Comparison of ENCODE assay signal across 29 cellular contexts in genomic region chr16:58639836-58640235, GRCh38.
"Had no signal": no experiment of that assay in that cellular context is flagged by ENCODE, and none has a peak within 500 bp of the region (broad histone marks: within the 10 kb centered on the region; RNA-seq: fewer than 3 reads in every experiment).

No MANE protein-coding gene starts in this region.

- H3K9me3 ChIP-seq: neutrophil, pancreas, psoas muscle, spleen, suprapubic skin, testis, tibial artery, transverse colon, upper lobe of left lung, vagina had no signal

- H3K9me3 Mint-ChIP-seq: naive B cell; naive thymus-derived CD8-positive, alpha-beta T cell; natural killer cell treated with Interleukin-12 subunit alpha and Interleukin-12 subunit beta and Interleukin-15 and Interleukin-18, amount 100 ng/mL, for 72 hours; nephron progenitor cell; neural crest cell; stimulated activated memory B cell treated with anti-CD40 and anti-IgM and Interleukin-4, amounts not matched to agents 10 μg/mL and 1 μg/mL and 100 μg/mL, for 72 hours; stimulated activated naive CD8-positive, alpha-beta T cell treated with anti-CD3 and anti-CD28 coated beads, Interleukin-15, Interleukin-2, amounts not matched to agents 100 ng/mL and 50 ng/mL, for 24 hours had no signal

- H3K4me1 Mint-ChIP-seq: naive B cell; neural crest cell; stimulated activated memory B cell treated with anti-CD40 and anti-IgM and Interleukin-4, amounts not matched to agents 10 μg/mL and 1 μg/mL and 100 μg/mL, for 72 hours had no signal

- H3K4me3 Mint-ChIP-seq: naive B cell; naive thymus-derived CD8-positive, alpha-beta T cell; natural killer cell treated with Interleukin-12 subunit alpha and Interleukin-12 subunit beta and Interleukin-15 and Interleukin-18, amount 100 ng/mL, for 72 hours; nephron progenitor cell; neural crest cell; stimulated activated memory B cell treated with anti-CD40 and anti-IgM and Interleukin-4, amounts not matched to agents 10 μg/mL and 1 μg/mL and 100 μg/mL, for 72 hours; stimulated activated naive CD8-positive, alpha-beta T cell treated with anti-CD3 and anti-CD28 coated beads, Interleukin-15, Interleukin-2, amounts not matched to agents 100 ng/mL and 50 ng/mL, for 24 hours had no signal

- H3K27me3 Mint-ChIP-seq: stimulated activated naive CD8-positive, alpha-beta T cell treated with anti-CD3 and anti-CD28 coated beads, Interleukin-15, Interleukin-2, amounts not matched to agents 100 ng/mL and 50 ng/mL, for 24 hours had no signal

- H3K27ac Mint-ChIP-seq: naive thymus-derived CD8-positive, alpha-beta T cell; natural killer cell treated with Interleukin-12 subunit alpha and Interleukin-12 subunit beta and Interleukin-15 and Interleukin-18, amount 100 ng/mL, for 72 hours; nephron progenitor cell; stimulated activated memory B cell treated with anti-CD40 and anti-IgM and Interleukin-4, amounts not matched to agents 10 μg/mL and 1 μg/mL and 100 μg/mL, for 72 hours; stimulated activated naive CD8-positive, alpha-beta T cell treated with anti-CD3 and anti-CD28 coated beads, Interleukin-15, Interleukin-2, amounts not matched to agents 100 ng/mL and 50 ng/mL, for 24 hours had no signal

- DNase-seq: naive B cell; naive thymus-derived CD8-positive, alpha-beta T cell; nephron progenitor cell; nucleus accumbens; pancreas; psoas muscle; right cardiac atrium; spleen; stimulated activated CD4-positive, alpha-beta T cell treated with anti-CD3 and anti-CD28 coated beads, Interleukin-12 subunit alpha, Interleukin-12 subunit beta, amount 100 ng/mL, for 4 hours; stimulated activated CD4-positive, alpha-beta T cell treated with anti-CD3 and anti-CD28 coated beads, Interleukin-1b, Interleukin-23, amount 100 ng/mL, for 48 hours; stimulated activated CD4-positive, alpha-beta T cell treated with anti-CD3 and anti-CD28 coated beads, Interleukin-4, amount 100 ng/mL, for 1 hour; stimulated activated CD4-positive, alpha-beta T cell treated with anti-CD3 and anti-CD28 coated beads, Interleukin-4, amount 100 ng/mL, for 4 hours; stimulated activated CD8-positive, alpha-beta memory T cell treated with anti-CD3 and anti-CD28 coated beads, Interleukin-4, amount 100 ng/mL, for 48 hours; stimulated activated naive CD4-positive, alpha-beta T cell; substantia nigra; testis; transverse colon; upper lobe of left lung had no signal

- H3K27ac ChIP-seq: neutrophil, pancreas, psoas muscle, skin epidermis, spleen, suprapubic skin, testis, tibial artery, transverse colon, upper lobe of left lung, vagina had no signal

- H3K4me2 ChIP-seq: smooth muscle cell had no signal

- H3K4me1 ChIP-seq: pancreas, psoas muscle, spleen, tibial artery, upper lobe of left lung had no signal

- H3K36me3 ChIP-seq: neutrophil, pancreas, spleen, suprapubic skin, tibial artery, transverse colon, upper lobe of left lung, vagina had no signal

- H3K4me3 ChIP-seq: pancreas, psoas muscle, skin epidermis, smooth muscle cell, spleen, suprapubic skin, testis, tibial artery, transverse colon, upper lobe of left lung, vagina had no signal

- ATAC-seq: naive thymus-derived CD8-positive, alpha-beta T cell; natural killer cell treated with Interleukin-12 subunit alpha and Interleukin-12 subunit beta and Interleukin-15 and Interleukin-18, amount 100 ng/mL, for 72 hours; pancreas; psoas muscle; sciatic nerve; stimulated activated memory B cell treated with anti-CD40 and anti-IgM and Interleukin-4, amounts not matched to agents 10 μg/mL and 1 μg/mL and 100 μg/mL, for 72 hours had no signal

- H3K27me3 ChIP-seq: pancreas, spleen, suprapubic skin, testis, tibial artery, transverse colon, upper lobe of left lung, vagina had no signal
